Comparison of ENCODE assay signal across 20 cellular contexts in the genomic region with DNA sequence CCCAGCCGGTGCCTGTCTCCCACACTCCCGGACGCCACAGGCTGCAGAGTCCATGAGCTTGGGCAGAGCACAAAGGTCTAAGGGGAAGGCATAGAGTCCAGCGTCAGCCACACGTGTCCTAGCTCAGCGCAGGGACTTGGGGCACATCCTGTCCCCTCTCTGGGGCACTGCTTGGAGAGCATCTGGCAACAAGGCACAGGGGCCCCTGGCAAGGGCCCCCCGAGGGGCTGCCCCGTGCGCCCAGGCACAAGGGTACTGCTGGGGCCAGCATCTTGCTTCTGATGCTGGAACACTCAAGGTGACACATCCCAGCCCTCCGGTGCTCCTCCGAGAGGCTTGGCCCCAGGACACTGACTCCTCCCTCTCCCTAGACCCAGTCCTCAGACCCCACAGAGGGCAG. TPM values are rescaled to one million over a fixed set of nuclear protein-coding genes. Genes with fewer than 3 reads are reported as not detected.
DNase-seq lines count a peak whose midpoint lies in the region; ATAC-seq and TF ChIP-seq lines count a peak whose summit lies in the region.
"Had no signal": no experiment of that assay in that cellular context is flagged by ENCODE, and none has a peak within 500 bp of the region (broad histone marks: within the 10 kb centered on the region; RNA-seq: fewer than 3 reads in every experiment).

No MANE protein-coding gene starts in this region.

- peak; percentile 82 for DNase-seq in activated CD8-positive, alpha-beta memory T cell treated with anti-CD3 and anti-CD28 coated beads for 24 hours
- DNase-seq in activated CD8-positive, alpha-beta memory T cell treated with anti-CD3 and anti-CD28 coated beads, Interleukin-2, amount 50 U/mL, for 48 hours: no peak
- no peak for DNase-seq in CD8-positive, alpha-beta T cell
- no peak for DNase-seq in activated T-helper 1 cell treated with anti-CD3 and anti-CD28 coated beads, Interleukin-12 subunit alpha, Interleukin-12 subunit beta, Interleukin-2, Interleukin-4 antibody, amounts not matched to agents 30 ng/mL and 10 ng/mL and 1 ng/mL, durations not matched to agents 14 hours and 24 hours and 36 hours (ENCODE audit: low spot score)
- DNase-seq in immature natural killer cell: no peak
- no peak for DNase-seq in hepatocyte (ENCODE audit: low spot score)
- no peak for DNase-seq in dorsolateral prefrontal cortex
- DNase-seq: activated B cell treated with CpG ODN at 0.5 μM for 24 hours, DMS53, glutamatergic neuron, left ventricle myocardium superior, NCI-H526 treated with DMSO at 0.1 percent for 48 hours, SHP77 treated with DMSO at 0.1 percent for 48 hours, thyroid gland had no signal

- no peak overlapping the region for H2AFZ ChIP-seq in hepatocyte

- POLR2A ChIA-PET in CD8-positive, alpha-beta T cell (lab: Charles Lee): interaction anchor here (1.1 to 63.2 kb wide), 3 partner anchors 9 to 33 kb away, joined by 3 to 2179 read pairs (median 9); partner anchors contain the start of gene BCL11B

- no peaks in the 10 kb centered on the region for H3K9me2 ChIP-seq in hepatocyte (replicated peaks; ENCODE audit: insufficient read depth)

- peak overlapping the region; percentile 99 for H3K27ac Mint-ChIP-seq in CD8-positive, alpha-beta T cell
- H3K27ac Mint-ChIP-seq in activated T-helper 1 cell treated with anti-CD3 and anti-CD28 coated beads, Interleukin-12 subunit alpha, Interleukin-12 subunit beta, Interleukin-2, Interleukin-4 antibody, amounts not matched to agents 30 ng/mL and 10 ng/mL and 1 ng/mL, durations not matched to agents 14 hours and 24 hours and 36 hours: peak overlapping the region; percentile 92
- peak overlapping the region in 4 of 6 donors; percentile 48 to 73 (median 70) for H3K27ac Mint-ChIP-seq in immature natural killer cell
- H3K27ac Mint-ChIP-seq: activated B cell treated with CpG ODN at 0.5 μM for 24 hours had no signal

- H3K4me3 Mint-ChIP-seq in CD8-positive, alpha-beta T cell: peak overlapping the region; percentile 75
- peak overlapping the region; percentile 66 for H3K4me3 Mint-ChIP-seq in activated T-helper 1 cell treated with anti-CD3 and anti-CD28 coated beads, Interleukin-12 subunit alpha, Interleukin-12 subunit beta, Interleukin-2, Interleukin-4 antibody, amounts not matched to agents 30 ng/mL and 10 ng/mL and 1 ng/mL, durations not matched to agents 14 hours and 24 hours and 36 hours
- peak overlapping the region; percentile 13 to 81 (median 34) for H3K4me3 Mint-ChIP-seq in immature natural killer cell
- H3K4me3 Mint-ChIP-seq: activated B cell treated with CpG ODN at 0.5 μM for 24 hours had no signal

- TF ChIP-seq CTCF in CD8-positive, alpha-beta T cell (IDR thresholded peaks at IDR 0.05): no peak
- TF ChIP-seq CTCF in hepatocyte (IDR thresholded peaks at IDR 0.05; ENCODE audit: poor library complexity): no peak
- no peak for TF ChIP-seq CTCF in dorsolateral prefrontal cortex (IDR thresholded peaks at IDR 0.05 in 54 of 56, conservative IDR thresholded peaks at IDR 0.05 in 2 of 56; ENCODE audit: low read depth in 1 of 56, partially characterized antibody in 56 of 56)

- H3K4me3 ChIP-seq in CD8-positive, alpha-beta T cell (ENCODE audit: low read depth, low read length): peak overlapping the region; percentile 33
- no peak overlapping the region for H3K4me3 ChIP-seq in hepatocyte
- no peak overlapping the region for H3K4me3 ChIP-seq in dorsolateral prefrontal cortex
- H3K4me3 ChIP-seq: ascending aorta, HAP-1, thyroid gland had no signal

- H3K9me3 ChIP-seq in CD8-positive, alpha-beta T cell (ENCODE audit: low read length): no peaks in the 10 kb centered on the region
- H3K9me3 ChIP-seq in hepatocyte (ENCODE audit: low read depth): no peaks in the 10 kb centered on the region
- H3K9me3 ChIP-seq: ascending aorta, HAP-1, spleen, thyroid gland had no signal

- H3K27me3 ChIP-seq in CD8-positive, alpha-beta T cell (ENCODE audit: insufficient read depth, low read length): no peaks in the 10 kb centered on the region
- H3K27me3 ChIP-seq in hepatocyte (no peaks in the 10 kb centered on the region), dorsolateral prefrontal cortex (peaks cover 0 to 33% (median 5%) of the 10 kb centered on the region in 45 donors)
- H3K27me3 ChIP-seq: ascending aorta, thyroid gland had no signal

- H4K20me1 ChIP-seq in hepatocyte (ENCODE audit: insufficient read depth, poor library complexity, severe bottlenecking): no peaks in the 10 kb centered on the region

- H3K36me3 ChIP-seq in CD8-positive, alpha-beta T cell (ENCODE audit: insufficient read depth, low read length): no peaks in the 10 kb centered on the region
- H3K36me3 ChIP-seq in hepatocyte (replicated peaks; ENCODE audit: insufficient read depth, low read depth): no peaks in the 10 kb centered on the region
- H3K36me3 ChIP-seq: ascending aorta, HAP-1, spleen, thyroid gland had no signal

- peaks cover 95% of the 10 kb centered on the region for H3K4me1 ChIP-seq in CD8-positive, alpha-beta T cell (ENCODE audit: insufficient read depth, low read length)
- H3K4me1 ChIP-seq in hepatocyte (ENCODE audit: insufficient read depth): peaks cover 17% of the 10 kb centered on the region
- H3K4me1 ChIP-seq: HAP-1 had no signal

- CTCF ChIA-PET in CD8-positive, alpha-beta T cell (lab: Charles Lee): interaction anchor here (0.9 to 3.0 kb wide), 5 partner anchors 11 to 1076 kb away, joined by 3 to 19 read pairs (median 4); no protein-coding TSS in a partner anchor

- no peaks in the 10 kb centered on the region for H3K9me3 Mint-ChIP-seq in CD8-positive, alpha-beta T cell
- no peaks in the 10 kb centered on the region for H3K9me3 Mint-ChIP-seq in activated T-helper 1 cell treated with anti-CD3 and anti-CD28 coated beads, Interleukin-12 subunit alpha, Interleukin-12 subunit beta, Interleukin-2, Interleukin-4 antibody, amounts not matched to agents 30 ng/mL and 10 ng/mL and 1 ng/mL, durations not matched to agents 14 hours and 24 hours and 36 hours
- H3K9me3 Mint-ChIP-seq in immature natural killer cell: no peaks in the 10 kb centered on the region
- H3K9me3 Mint-ChIP-seq: activated B cell treated with CpG ODN at 0.5 μM for 24 hours had no signal

- peak; percentile 8 for ATAC-seq in CD8-positive, alpha-beta T cell
- ATAC-seq in HG02884 (IDR thresholded peaks at IDR 0.05; ENCODE audit: unreplicated experiment): no peak
- ATAC-seq: left ventricle myocardium superior had no signal

- H3K27ac ChIP-seq in CD8-positive, alpha-beta T cell (ENCODE audit: low read depth, low read length): peak overlapping the region; percentile 34
- H3K27ac ChIP-seq in hepatocyte (no peak overlapping the region), dorsolateral prefrontal cortex (no peak overlapping the region)
- H3K27ac ChIP-seq: ascending aorta, C4-2B, thyroid gland had no signal

- H3K27me3 Mint-ChIP-seq in CD8-positive, alpha-beta T cell (ENCODE audit: low read depth): no peaks in the 10 kb centered on the region
- no peaks in the 10 kb centered on the region for H3K27me3 Mint-ChIP-seq in activated T-helper 1 cell treated with anti-CD3 and anti-CD28 coated beads, Interleukin-12 subunit alpha, Interleukin-12 subunit beta, Interleukin-2, Interleukin-4 antibody, amounts not matched to agents 30 ng/mL and 10 ng/mL and 1 ng/mL, durations not matched to agents 14 hours and 24 hours and 36 hours (ENCODE audit: insufficient read depth)
- H3K27me3 Mint-ChIP-seq in immature natural killer cell (ENCODE audit: low read depth in 3 of 3): no peaks in the 10 kb centered on the region
- H3K27me3 Mint-ChIP-seq: activated B cell treated with CpG ODN at 0.5 μM for 24 hours had no signal

- intact Hi-C loops in CD8-positive, alpha-beta T cell (cut with DNase I, micrococcal nuclease): no loop called here
- intact Hi-C loops in activated T-helper 1 cell treated with anti-CD3 and anti-CD28 coated beads, Interleukin-12 subunit alpha, Interleukin-12 subunit beta, Interleukin-2, Interleukin-4 antibody, amounts not matched to agents 30 ng/mL and 10 ng/mL and 1 ng/mL, durations not matched to agents 14 hours and 24 hours and 36 hours (cut with micrococcal nuclease): loop anchor here (1.0 to 2.0 kb wide), 3 partner anchors 8 to 23 kb away; no protein-coding TSS in a partner anchor
- intact Hi-C loops in dorsolateral prefrontal cortex (cut with DNase I): no loop called here

- H3K36me3 Mint-ChIP-seq in CD8-positive, alpha-beta T cell: peaks cover 75% of the 10 kb centered on the region
- peaks cover 26% of the 10 kb centered on the region for H3K36me3 Mint-ChIP-seq in activated T-helper 1 cell treated with anti-CD3 and anti-CD28 coated beads, Interleukin-12 subunit alpha, Interleukin-12 subunit beta, Interleukin-2, Interleukin-4 antibody, amounts not matched to agents 30 ng/mL and 10 ng/mL and 1 ng/mL, durations not matched to agents 14 hours and 24 hours and 36 hours (ENCODE audit: low read depth)
- H3K36me3 Mint-ChIP-seq in immature natural killer cell: no peaks in the 10 kb centered on the region

- H3K4me2 ChIP-seq in hepatocyte: no peak overlapping the region

- H3K4me1 Mint-ChIP-seq in CD8-positive, alpha-beta T cell (ENCODE audit: low read depth): peaks cover 97% of the 10 kb centered on the region
- H3K4me1 Mint-ChIP-seq in activated T-helper 1 cell treated with anti-CD3 and anti-CD28 coated beads, Interleukin-12 subunit alpha, Interleukin-12 subunit beta, Interleukin-2, Interleukin-4 antibody, amounts not matched to agents 30 ng/mL and 10 ng/mL and 1 ng/mL, durations not matched to agents 14 hours and 24 hours and 36 hours (ENCODE audit: low read depth): peaks cover 96% of the 10 kb centered on the region
- H3K4me1 Mint-ChIP-seq in immature natural killer cell: peaks cover 92 to 97% of the 10 kb centered on the region in 2 donors
- H3K4me1 Mint-ChIP-seq: activated B cell treated with CpG ODN at 0.5 μM for 24 hours had no signal

- peaks cover 4% of the 10 kb centered on the region for H3K79me2 ChIP-seq in hepatocyte

- WGBS in hepatocyte (ENCODE audit: low lambda C conversion rate, missing lambda C conversion rate): 87% methylated on average over 11 of the region's 11 CpGs

RNA-seq across cellular contexts. Expression of gene BCL11B, which starts 58.4 kb away (rescaled TPM):
- total RNA-seq in CD8-positive, alpha-beta T cell: 100 to 1,000 TPM; 273 to 284 TPM
- 43.5 and 45.4 TPM in 2 replicates for total RNA-seq in activated T-helper 1 cell treated with anti-CD3 and anti-CD28 coated beads, Interleukin-12 subunit alpha, Interleukin-12 subunit beta, Interleukin-2, Interleukin-4 antibody, amounts not matched to agents 30 ng/mL and 10 ng/mL and 1 ng/mL, durations not matched to agents 14 hours and 24 hours and 36 hours
- 1 to 10 TPM in 2 of 3 donors, under 1 TPM in 1; 0.75 to 3.1 (median 1.0) TPM for polyA plus RNA-seq in immature natural killer cell
- 1.8 and 3.2 TPM in 2 replicates for total RNA-seq in hepatocyte
- polyA plus RNA-seq in hepatocyte: 0.28 and 0.50 TPM in 2 replicates
- total RNA-seq in dorsolateral prefrontal cortex: 10 to 100 TPM in 75 of 120 experiments, 1 to 10 TPM in 45; 3.3 to 16.0 (median 10.5) TPM
- polyA plus RNA-seq: fibroblast of lung had no signal
